In the genomic region with DNA sequence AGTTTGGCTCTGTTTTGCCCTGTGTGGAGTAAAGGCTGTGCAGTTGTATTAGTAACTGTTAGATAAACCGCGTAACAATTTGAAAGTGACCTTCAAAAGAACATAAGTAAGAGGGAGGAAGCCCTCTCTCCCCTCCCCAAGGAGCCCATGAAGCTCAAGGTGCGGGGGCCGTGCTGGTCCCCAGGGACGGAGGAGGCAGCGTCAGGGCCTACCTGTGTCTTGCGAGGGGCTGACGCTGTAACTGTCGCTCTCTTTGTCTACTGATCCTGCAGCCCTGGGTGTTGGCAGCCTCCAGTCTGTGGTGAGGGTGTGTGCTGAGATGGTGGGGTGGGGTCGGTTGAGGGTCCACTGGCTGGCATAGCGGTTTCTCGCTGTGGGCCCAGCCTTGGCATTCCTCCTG, we compare ENCODE assay signal across 25 cellular contexts.
DNase-seq lines count a peak whose midpoint lies in the region; ATAC-seq, FAIRE-seq and TF ChIP-seq lines count a peak whose summit lies in the region.
"Had no signal": no experiment of that assay in that cellular context is flagged by ENCODE, and none has a peak within 500 bp of the region (broad histone marks: within the 10 kb centered on the region; RNA-seq: fewer than 3 reads in every experiment).

No MANE protein-coding gene starts in this region.

- ATAC-seq in upper lobe of right lung, result peak; percentile 23
- ATAC-seq in GM21390 (IDR thresholded peaks at IDR 0.05; ENCODE audit: unreplicated experiment), result no peak
- ATAC-seq: GM12878 had no signal

- no peak overlapping the region for H2BK15ac ChIP-seq in neuronal stem cell (ENCODE audit: low read length)

- no peak overlapping the region for H3K14ac ChIP-seq in neuronal stem cell (ENCODE audit: low read length)

- H4K8ac ChIP-seq in neuronal stem cell (ENCODE audit: low read depth, low read length), result no peak overlapping the region

- no peak overlapping the region for H2AFZ ChIP-seq in neuronal stem cell (ENCODE audit: low read length)

- H3K4ac ChIP-seq in neuronal stem cell (ENCODE audit: low read length), result no peak overlapping the region

- 0 out of 2 replicates have a peak, but pooled peaks have one; percentile 2 for TF ChIP-seq CTCF in 22Rv1 (IDR thresholded peaks at IDR 0.05)
- TF ChIP-seq CTCF in VCaP (conservative IDR thresholded peaks at IDR 0.05), result no peak; the same call in 1 of the 2 replicates
- no peak for TF ChIP-seq CTCF in upper lobe of right lung (IDR thresholded peaks at IDR 0.05)

- peaks cover 0 to 4% of the 10 kb centered on the region in 2 donors for H3K4me1 ChIP-seq in neuronal stem cell (ENCODE audit: control insufficient read depth in 2 of 2, insufficient read depth in 1 of 2, low read depth in 1 of 2, low read length in 2 of 2)
- no peaks in the 10 kb centered on the region for H3K4me1 ChIP-seq in upper lobe of right lung
- H3K4me1 ChIP-seq: BE2C had no signal

- H3K23ac ChIP-seq in neuronal stem cell (ENCODE audit: low read depth, low read length, poor library complexity), result no peak overlapping the region

- no peak overlapping the region for H3K27ac ChIP-seq in 22Rv1
- H3K27ac ChIP-seq in VCaP, result peak overlapping the region; percentile 19; the same call in 1 of the 2 replicates
- no peak overlapping the region for H3K27ac ChIP-seq in neuronal stem cell (replicated peaks; ENCODE audit: low read length)
- no peak overlapping the region for H3K27ac ChIP-seq in upper lobe of right lung
- H3K27ac ChIP-seq: BLaER1 had no signal

- H3K4me3 ChIP-seq in neuronal stem cell (ENCODE audit: low read length in 2 of 2) (no peak overlapping the region), upper lobe of right lung (no peak overlapping the region)
- H3K4me3 ChIP-seq: BLaER1, GM12878 had no signal

- H3K18ac ChIP-seq in neuronal stem cell (ENCODE audit: low read length), result peak overlapping the region; percentile 24

- H3K36me3 ChIP-seq in neuronal stem cell (replicated peaks in 1 of 2; ENCODE audit: control insufficient read depth in 2 of 2, insufficient read depth in 2 of 2, low read length in 2 of 2), result no peaks in the 10 kb centered on the region
- no peaks in the 10 kb centered on the region for H3K36me3 ChIP-seq in upper lobe of right lung
- H3K36me3 ChIP-seq: BE2C, BLaER1 had no signal

- no peaks in the 10 kb centered on the region for H3K79me1 ChIP-seq in neuronal stem cell (ENCODE audit: low read depth, low read length)

- DNase-seq in neuronal stem cell (ENCODE audit: low spot score) (no peak), upper lobe of right lung (no peak), NCI-H2227 (lab: John Stamatoyannopoulos, UW; ENCODE audit: unreplicated experiment) (no peak), urothelium cell line (ENCODE audit: low spot score) (no peak)
- DNase-seq: 8988T; ACHN; BE2C; C1 segment of cervical spinal cord; CD4-positive, alpha-beta memory T cell; CD4-positive, CD25-positive, alpha-beta regulatory T cell; CD8-positive, alpha-beta memory T cell; DMS 273 treated with DMSO at 0.1 percent for 48 hours; DMS79; DND-41; EL; GDM1 had no signal

- H2AK5ac ChIP-seq in neuronal stem cell (ENCODE audit: low read depth, low read length), result no peak overlapping the region

- intact Hi-C loops in upper lobe of right lung (cut with DNase I), result no loop called here

- FAIRE-seq in urothelium cell line (lab: Jason Lieb, UNC), result no peak
- FAIRE-seq: A204.1, GM12878, GM12892, GM18507, GM19239 had no signal

- no peak overlapping the region for H2BK12ac ChIP-seq in neuronal stem cell (ENCODE audit: low read length)

- H2BK5ac ChIP-seq in neuronal stem cell (ENCODE audit: low read length), result no peak overlapping the region

- no CpG with 5 or more reads among the region's 12 CpGs for WGBS in neuronal stem cell (ENCODE audit: extremely low coverage in 2 of 2, insufficient read length in 2 of 2, insufficient replicate concordance in 1 of 2), 2 donors

- no peak overlapping the region for H3K9ac ChIP-seq in neuronal stem cell (ENCODE audit: low read depth, low read length, poor library complexity)
- H3K9ac ChIP-seq: BLaER1 had no signal

- no peak overlapping the region for H4K91ac ChIP-seq in neuronal stem cell (ENCODE audit: low read depth, low read length, poor library complexity)

- no peak overlapping the region for H2BK120ac ChIP-seq in neuronal stem cell (ENCODE audit: low read depth, low read length)

- H3K9me3 ChIP-seq in neuronal stem cell (replicated peaks in 1 of 2; ENCODE audit: control insufficient read depth in 2 of 2, insufficient read depth in 1 of 2, low read depth in 1 of 2, low read length in 2 of 2), result no peaks in the 10 kb centered on the region
- H3K9me3 ChIP-seq in upper lobe of right lung, result no peaks in the 10 kb centered on the region
- H3K9me3 ChIP-seq: BE2C, BLaER1 had no signal

- H3K27me3 ChIP-seq in neuronal stem cell (ENCODE audit: control insufficient read depth in 3 of 3, insufficient read depth in 3 of 3, low read depth in 1 of 3, low read length in 3 of 3) (peaks cover 0 to 3% (median 0%) of the 10 kb centered on the region in 3 experiments), upper lobe of right lung (no peaks in the 10 kb centered on the region)
- H3K27me3 ChIP-seq: BE2C, BLaER1 had no signal

- no peak overlapping the region for H3K4me2 ChIP-seq in neuronal stem cell (ENCODE audit: insufficient read depth, low read length, poor library complexity, severe bottlenecking)
